ENCODE assay signal across 18 cellular contexts in the genomic region with DNA sequence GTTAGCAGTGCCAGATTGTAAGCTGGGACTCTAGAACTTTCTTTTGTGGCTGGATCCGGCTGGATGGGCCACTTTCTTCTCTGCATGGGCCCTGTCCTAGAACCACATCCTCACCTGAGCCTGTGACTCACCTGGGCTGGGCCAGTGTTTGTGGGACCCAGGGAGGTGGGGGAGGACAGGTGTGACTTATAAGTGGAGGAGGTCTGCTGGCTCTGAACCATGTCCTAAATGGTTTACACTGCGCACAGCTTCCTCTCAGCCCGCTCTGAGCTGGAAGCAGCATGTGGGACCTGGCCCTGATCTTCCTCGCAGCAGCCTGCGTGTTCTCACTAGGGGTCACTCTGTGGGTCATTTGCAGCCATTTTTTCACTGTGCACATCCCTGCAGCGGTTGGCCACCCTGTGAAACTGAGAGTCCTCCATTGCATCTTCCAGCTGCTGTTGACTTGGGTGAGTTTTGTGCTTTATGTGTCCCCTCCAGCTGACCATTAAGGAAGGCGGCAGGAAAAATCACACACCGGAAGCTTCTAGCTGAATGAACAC. TPM values are rescaled to one million over a fixed set of nuclear protein-coding genes. Genes with fewer than 3 reads are reported as not detected.
"Had no signal": no experiment of that assay in that cellular context is flagged by ENCODE, and none has a peak within 500 bp of the region (broad histone marks: within the 10 kb centered on the region; RNA-seq: fewer than 3 reads in every experiment).

A gene with protein sequence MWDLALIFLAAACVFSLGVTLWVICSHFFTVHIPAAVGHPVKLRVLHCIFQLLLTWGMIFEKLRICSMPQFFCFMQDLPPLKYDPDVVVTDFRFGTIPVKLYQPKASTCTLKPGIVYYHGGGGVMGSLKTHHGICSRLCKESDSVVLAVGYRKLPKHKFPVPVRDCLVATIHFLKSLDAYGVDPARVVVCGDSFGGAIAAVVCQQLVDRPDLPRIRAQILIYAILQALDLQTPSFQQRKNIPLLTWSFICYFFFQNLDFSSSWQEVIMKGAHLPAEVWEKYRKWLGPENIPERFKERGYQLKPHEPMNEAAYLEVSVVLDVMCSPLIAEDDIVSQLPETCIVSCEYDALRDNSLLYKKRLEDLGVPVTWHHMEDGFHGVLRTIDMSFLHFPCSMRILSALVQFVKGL (plus strand): TSS at position 215 of the 542 bp plus-strand sequence. CDS start 67 bp downstream, at position 282.

- H3K9me3 ChIP-seq: mucosa of descending colon, right atrium auricular region had no signal

- H3K9me3 Mint-ChIP-seq: naive thymus-derived CD4-positive, alpha-beta T cell had no signal

- H3K4me1 ChIP-seq: right atrium auricular region had no signal

- FAIRE-seq: colon, endothelial cell of umbilical vein had no signal

- H3K27ac Mint-ChIP-seq: activated CD8-positive, alpha-beta memory T cell treated with anti-CD3 and anti-CD28 coated beads, Interleukin-2, amount 10 ng/mL, durations not matched to agents 7 days and 5 days; naive thymus-derived CD4-positive, alpha-beta T cell had no signal

- DNase-seq: activated CD4-positive, alpha-beta T cell treated with anti-CD3 and anti-CD28 coated beads, Interleukin-2, amount 50 U/mL, for 48 hours; activated CD8-positive, alpha-beta memory T cell treated with anti-CD3 and anti-CD28 coated beads, Interleukin-2, amount 10 ng/mL, durations not matched to agents 7 days and 5 days; activated effector memory CD4-positive, alpha-beta T cell treated with Interleukin-2 at 50 U/mL for 16 hours; activated naive CD4-positive, alpha-beta T cell treated with anti-CD3 and anti-CD28 coated beads, Interleukin-2, amount 50 U/mL, for 16 hours; activated T-cell treated with anti-CD3 and anti-CD28 coated beads, Interleukin-2, amount 50 U/mL, for 1 hour; foreskin melanocyte; mucosa of descending colon; naive thymus-derived CD4-positive, alpha-beta T cell; posterior cingulate gyrus; stimulated activated CD4-positive, alpha-beta T cell treated with anti-CD3 and anti-CD28 coated beads, Interleukin-15, amount 100 ng/mL, for 24 hours; stimulated activated CD4-positive, alpha-beta T cell treated with anti-CD3 and anti-CD28 coated beads, Interleukin-4, amount 100 ng/mL, for 24 hours; stimulated activated naive CD4-positive, alpha-beta T cell treated with Interleukin-2 at 50 U/mL for 16 hours had no signal

- H3K4me1 Mint-ChIP-seq: activated CD8-positive, alpha-beta memory T cell treated with anti-CD3 and anti-CD28 coated beads, Interleukin-2, amount 10 ng/mL, durations not matched to agents 7 days and 5 days; naive thymus-derived CD4-positive, alpha-beta T cell had no signal

- H3K4me3 Mint-ChIP-seq: activated CD8-positive, alpha-beta memory T cell treated with anti-CD3 and anti-CD28 coated beads, Interleukin-2, amount 10 ng/mL, durations not matched to agents 7 days and 5 days; naive thymus-derived CD4-positive, alpha-beta T cell had no signal

- H3K4me3 ChIP-seq: cardiac muscle cell, mucosa of descending colon, right atrium auricular region, skin epidermis had no signal

- H3K27ac ChIP-seq: cardiac muscle cell, right atrium auricular region, skin epidermis had no signal

- H3K27me3 ChIP-seq: cardiac muscle cell, right atrium auricular region had no signal

- H3K36me3 ChIP-seq: cardiac muscle cell, right atrium auricular region had no signal

- ATAC-seq: activated CD8-positive, alpha-beta memory T cell treated with anti-CD3 and anti-CD28 coated beads, Interleukin-2, amount 10 ng/mL, durations not matched to agents 7 days and 5 days; left lobe of liver; mucosa of descending colon; naive thymus-derived CD4-positive, alpha-beta T cell had no signal

RNA-seq across cellular contexts. Expression of the gene that starts here (rescaled TPM):
- polyA plus RNA-seq: cardiac muscle cell; endothelial cell of umbilical vein; naive thymus-derived CD4-positive, alpha-beta T cell had no signal
